In genomic region chr15:69298697-69299441, GRCh38 we compare ENCODE assay signal across 8 cellular contexts. TPM values are rescaled to one million over a fixed set of nuclear protein-coding genes. Genes with fewer than 3 reads are reported as not detected.
A peak's percentile ranks its signal among the peaks of the same experiment; 100 is the strongest.
DNase-seq lines count a peak whose midpoint lies in the region; ATAC-seq and TF ChIP-seq lines count a peak whose summit lies in the region.

TSS of gene PAQR5 (plus strand) at chr15:69298912. CDS start at chr15:69360081, 61,169 bp downstream.

- H2AK9ac ChIP-seq in IMR-90 (replicated peaks; ENCODE audit: low read depth, low read length, poor library complexity): peak within 1 kb of the TSS; percentile 79

- H3K9ac ChIP-seq in IMR-90 (ENCODE audit: low read depth, low read length): no peak within 1 kb of the TSS

- no peak within 1 kb of the TSS for H2BK20ac ChIP-seq in IMR-90 (ENCODE audit: low read depth, low read length)

- no peak within 1 kb of the TSS for H2BK5ac ChIP-seq in IMR-90 (ENCODE audit: low read depth, low read length, poor library complexity, severe bottlenecking)

- H2BK15ac ChIP-seq in IMR-90 (ENCODE audit: low read depth, low read length): no peak within 1 kb of the TSS

- 0 out of 2 replicates have a peak within 1 kb of the TSS, but pooled peaks have one; percentile 9 for H3K4ac ChIP-seq in IMR-90 (ENCODE audit: low read depth, low read length)

- TF ChIP-seq CTCF in CD8-positive, alpha-beta T cell (IDR thresholded peaks at IDR 0.05): no peak
- no peak for TF ChIP-seq CTCF in IMR-90 (conservative IDR thresholded peaks at IDR 0.05; ENCODE audit: low read depth, low read length)
- TF ChIP-seq CTCF in heart right ventricle (IDR thresholded peaks at IDR 0.05): no peak
- TF ChIP-seq CTCF in psoas muscle (IDR thresholded peaks at IDR 0.05): no peak

- WGBS in IMR-90 (ENCODE audit: extremely low coverage in 2 of 2, insufficient read length in 1 of 2), 2 experiments: 1% methylated on average over 18 of the region's 74 CpGs; no CpG with 5 or more reads in 1 of the 2 experiments
- WGBS in heart right ventricle, 2 donors: 1% methylated on average over 62 to 74 of the region's 74 CpGs
- WGBS in psoas muscle, 3 donors: 1 to 2% (median 1%) methylated on average over 34 to 74 of the region's 74 CpGs

- H3K9me1 ChIP-seq in IMR-90 (ENCODE audit: insufficient read depth, low read length): peaks cover 5% of the 10 kb centered on the region

- peaks cover 48% of the 10 kb centered on the region for H3K27me3 Mint-ChIP-seq in CD8-positive, alpha-beta T cell (ENCODE audit: low read depth)
- H3K27me3 Mint-ChIP-seq in activated T-cell treated with anti-CD3 and anti-CD28 coated beads, Interleukin-2, amount 50 U/mL, for 4 hours (ENCODE audit: low read depth): peaks cover 64% of the 10 kb centered on the region

- no peak within 1 kb of the TSS; the same call in 1 of the 2 replicates for H3K18ac ChIP-seq in IMR-90 (ENCODE audit: low read depth, low read length)

- no TSS peak for BruUV-seq in IMR-90 (replicated peaks; lab: Mats Ljungman, UMichigan)

- no peaks in the 10 kb centered on the region for H3K36me3 Mint-ChIP-seq in CD8-positive, alpha-beta T cell
- no peaks in the 10 kb centered on the region for H3K36me3 Mint-ChIP-seq in activated T-cell treated with anti-CD3 and anti-CD28 coated beads, Interleukin-2, amount 50 U/mL, for 4 hours (ENCODE audit: insufficient read depth)

- no peak within 1 kb of the TSS for H3K56ac ChIP-seq in IMR-90 (ENCODE audit: extremely low read depth, insufficient read depth, low read length)

- H4K5ac ChIP-seq in IMR-90 (ENCODE audit: low read depth, low read length): no peak within 1 kb of the TSS

- no peaks in the 10 kb centered on the region for H4K20me1 ChIP-seq in IMR-90 (ENCODE audit: insufficient read depth, low read length)

- no peak within 1 kb of the TSS for H3K14ac ChIP-seq in IMR-90 (replicated peaks; ENCODE audit: low read depth, low read length)

- no peak within 1 kb of the TSS for H2AK5ac ChIP-seq in IMR-90 (ENCODE audit: low read depth, low read length)

- intact Hi-C loops in CD8-positive, alpha-beta T cell (cut with DNase I, micrococcal nuclease): no loop called here
- intact Hi-C loops in IMR-90 (cut with micrococcal nuclease) (no loop called here), heart right ventricle (cut with DNase I) (no loop called here), psoas muscle (cut with DNase I) (no loop called here)

- H3K79me1 ChIP-seq in IMR-90 (ENCODE audit: low read depth in 1 of 2, low read length in 2 of 2): no peaks in the 10 kb centered on the region

- TF ChIP-seq POLR2A in IMR-90 (IDR thresholded peaks at IDR 0.05; ENCODE audit: low read depth, low read length): no peak

- peaks cover 7% of the 10 kb centered on the region for H3K4me1 Mint-ChIP-seq in CD8-positive, alpha-beta T cell (ENCODE audit: low read depth)
- peaks cover 2% of the 10 kb centered on the region for H3K4me1 Mint-ChIP-seq in activated T-cell treated with anti-CD3 and anti-CD28 coated beads, Interleukin-2, amount 50 U/mL, for 4 hours (ENCODE audit: low read depth)

- H3K36me3 ChIP-seq in CD8-positive, alpha-beta T cell (ENCODE audit: insufficient read depth, low read length): no peaks in the 10 kb centered on the region
- H3K36me3 ChIP-seq in IMR-90 (ENCODE audit: control insufficient read depth, insufficient read depth, low read length) (no peaks in the 10 kb centered on the region), heart right ventricle (no peaks in the 10 kb centered on the region), psoas muscle (ENCODE audit: insufficient read depth in 1 of 2, low read depth in 1 of 2) (no peaks in the 10 kb centered on the region)

- no peak within 1 kb of the TSS for H3K23ac ChIP-seq in IMR-90 (ENCODE audit: low read depth, low read length)

- in situ Hi-C loops in IMR-90 (cut with MboI; ENCODE audit: low sequenced_read_pairs): no loop called here

- POLR2A ChIA-PET in CD8-positive, alpha-beta T cell (lab: Charles Lee): interaction anchor here (0.9 kb wide), 1 partner anchor 10 kb away, joined by 3 read pairs; no protein-coding TSS in a partner anchor
- POLR2A ChIA-PET in IMR-90 (lab: Charles Lee; ENCODE audit: unreplicated experiment): no interaction called here

- CTCF ChIA-PET in CD8-positive, alpha-beta T cell (lab: Charles Lee): no interaction called here
- CTCF ChIA-PET in IMR-90 (lab: Yijun Ruan, JAX): no interaction called here

- no peak within 1 kb of the TSS for H3K27ac ChIP-seq in CD8-positive, alpha-beta T cell (ENCODE audit: low read depth, low read length)
- H3K27ac ChIP-seq in IMR-90 (ENCODE audit: insufficient read depth, low read length): no peak within 1 kb of the TSS
- H3K27ac ChIP-seq in heart right ventricle: peak within 1 kb of the TSS in 2 of 10 donors; percentile 24 to 39
- H3K27ac ChIP-seq in psoas muscle: no peak within 1 kb of the TSS

- H2BK120ac ChIP-seq in IMR-90 (ENCODE audit: low read depth, low read length): peak within 1 kb of the TSS; percentile 71; the same call in 1 of the 2 replicates

- no peaks in the 10 kb centered on the region for H3K9me3 ChIP-seq in CD8-positive, alpha-beta T cell (ENCODE audit: low read length)
- H3K9me3 ChIP-seq in IMR-90 (ENCODE audit: control insufficient read depth, insufficient read depth, low read length) (peaks cover 7% of the 10 kb centered on the region), heart right ventricle (no peaks in the 10 kb centered on the region), psoas muscle (no peaks in the 10 kb centered on the region)

- H4K8ac ChIP-seq in IMR-90 (ENCODE audit: low read depth in 2 of 2, low read length in 2 of 2): peak within 1 kb of the TSS; percentile 47 to 71; a peak in 2 of 4 replicates

- dilution Hi-C loops in IMR-90 (cut with HindIII; ENCODE audit: low sequenced_read_pairs, unreplicated experiment): no loop called here

- no peak for DNase-seq in CD8-positive, alpha-beta T cell
- no peak for DNase-seq in IMR-90
- no peak for DNase-seq in activated T-cell treated with anti-CD3 and anti-CD28 coated beads, Interleukin-2, amount 50 U/mL, for 4 hours
- DNase-seq in heart right ventricle: peak; percentile 19 to 40
- DNase-seq in psoas muscle: peak; percentile 31 to 59

- no peaks in the 10 kb centered on the region for H3K9me3 Mint-ChIP-seq in CD8-positive, alpha-beta T cell
- H3K9me3 Mint-ChIP-seq in activated T-cell treated with anti-CD3 and anti-CD28 coated beads, Interleukin-2, amount 50 U/mL, for 4 hours: no peaks in the 10 kb centered on the region

- no peak within 1 kb of the TSS for H3K27ac Mint-ChIP-seq in CD8-positive, alpha-beta T cell

- H3K4me3 Mint-ChIP-seq in CD8-positive, alpha-beta T cell: peak within 1 kb of the TSS; percentile 58
- peak within 1 kb of the TSS; percentile 59 for H3K4me3 Mint-ChIP-seq in activated T-cell treated with anti-CD3 and anti-CD28 coated beads, Interleukin-2, amount 50 U/mL, for 4 hours

- no peak within 1 kb of the TSS; the same call in none of the 2 replicates for H4K91ac ChIP-seq in IMR-90 (ENCODE audit: insufficient read depth, low read depth, low read length)

- H3K27me3 ChIP-seq in CD8-positive, alpha-beta T cell (ENCODE audit: insufficient read depth, low read length): peaks cover 11% of the 10 kb centered on the region
- peaks cover 20% of the 10 kb centered on the region for H3K27me3 ChIP-seq in IMR-90 (ENCODE audit: control insufficient read depth, insufficient read depth, low read length)
- peaks cover 0 to 41% (median 26%) of the 10 kb centered on the region in 7 donors for H3K27me3 ChIP-seq in heart right ventricle
- H3K27me3 ChIP-seq in psoas muscle (ENCODE audit: insufficient read depth in 3 of 3, low read length in 2 of 3): peaks cover 0 to 44% (median 11%) of the 10 kb centered on the region in 3 donors

- H3K4me2 ChIP-seq in IMR-90 (ENCODE audit: low read depth, low read length): peak within 1 kb of the TSS; percentile 80

- ATAC-seq in CD8-positive, alpha-beta T cell: no peak
- ATAC-seq in IMR-90 (ENCODE audit: low read depth) (peak; percentile 94), heart right ventricle (peak; percentile 73 to 88 (median 82)), psoas muscle (peak; percentile 47 to 73 (median 58)), GM21723 (IDR thresholded peaks at IDR 0.05; ENCODE audit: unreplicated experiment) (no peak), HG02884 (IDR thresholded peaks at IDR 0.05; ENCODE audit: unreplicated experiment) (no peak), GM18873 (IDR thresholded peaks at IDR 0.05; ENCODE audit: low FRiP score, unreplicated experiment) (no peak)
- peak; percentile 71 to 75 for ATAC-seq in activated T-cell treated with anti-CD3 and anti-CD28 coated beads, Interleukin-2, amount 50 U/mL, for 4 hours

- H3K4me1 ChIP-seq in CD8-positive, alpha-beta T cell (ENCODE audit: insufficient read depth, low read length): no peaks in the 10 kb centered on the region
- H3K4me1 ChIP-seq in IMR-90 (ENCODE audit: control insufficient read depth, insufficient read depth, low read length): peaks cover 7% of the 10 kb centered on the region
- peaks cover 0 to 22% (median 11%) of the 10 kb centered on the region in 9 donors for H3K4me1 ChIP-seq in heart right ventricle
- peaks cover 7% of the 10 kb centered on the region for H3K4me1 ChIP-seq in psoas muscle

- no peak within 1 kb of the TSS for H3K4me3 ChIP-seq in CD8-positive, alpha-beta T cell (ENCODE audit: low read depth, low read length)
- H3K4me3 ChIP-seq in IMR-90 (ENCODE audit: insufficient read depth, low read depth, low read length): peak within 1 kb of the TSS; percentile 54
- peak within 1 kb of the TSS; percentile 21 to 72 (median 60) for H3K4me3 ChIP-seq in heart right ventricle
- H3K4me3 ChIP-seq in psoas muscle: peak within 1 kb of the TSS; percentile 72

- no peak for TF ChIP-seq RAD21 in IMR-90 (IDR thresholded peaks at IDR 0.05; ENCODE audit: low read length)

- peak within 1 kb of the TSS; percentile 90 for H2AFZ ChIP-seq in IMR-90 (replicated peaks; ENCODE audit: low read length, poor library complexity)

TF ChIP-seq in IMR-90, 13 proteins besides CTCF, POLR2A, EP300 and RAD21 (continues in another document):
- TF ChIP-seq RCOR1 (IDR thresholded peaks at IDR 0.05; ENCODE audit: insufficient replicate concordance, low read length) (no peak), SMC3 (IDR thresholded peaks at IDR 0.05; ENCODE audit: low read depth, low read length) (no peak), NFE2L2 (IDR thresholded peaks at IDR 0.05; ENCODE audit: low read depth, low read length) (no peak), MAZ (IDR thresholded peaks at IDR 0.05; ENCODE audit: borderline replicate concordance, low read depth, low read length) (peak; percentile 21; the same call in 1 of the 2 replicates)

RNA-seq across cellular contexts. Expression of gene PAQR5, which starts in this region (rescaled TPM):
- total RNA-seq in CD8-positive, alpha-beta T cell: not detected
- 2.7 and 3.3 TPM in 2 replicates for total RNA-seq in IMR-90 (2012; rRNA removed)
- 2.3 and 3.1 TPM in 2 replicates for polyA plus RNA-seq in IMR-90 (2012; rRNA removed)
- 1.7 and 3.2 TPM in 2 replicates for polyA plus RNA-seq in IMR-90 (2012; cell fraction: cytosol; rRNA removed)
- polyA plus RNA-seq in IMR-90 (2012; cell fraction: nucleus; rRNA removed; ENCODE audit: low replicate concordance): 0.87 and 1.6 TPM in 2 replicates
- under 1 TPM in 2 of 3 donors, not detected in 1; 0.05 to 0.14 TPM for total RNA-seq in activated T-cell treated with anti-CD3 and anti-CD28 coated beads, Interleukin-2, amount 50 U/mL, for 4 hours
- under 1 TPM; 0.32 to 0.97 (median 0.60) TPM for total RNA-seq in heart right ventricle
- polyA plus RNA-seq in heart right ventricle: 1 to 10 TPM in 1 of 2 donors, under 1 TPM in 1; 0.52 to 1.0 TPM
- total RNA-seq in psoas muscle: under 1 TPM in 3 of 4 donors, not detected in 1; 0.08 to 0.39 (median 0.22) TPM
- polyA plus RNA-seq in psoas muscle: under 1 TPM; 0.09 to 0.21 (median 0.14) TPM

Comparison
In these comparisons a context has a peak if more than half of its experiments do, and no peak if none do; other contexts are left out.
1. Peak in ATAC-seq in activated T-cell treated with anti-CD3 and anti-CD28 coated beads, Interleukin-2, amount 50 U/mL, for 4 hours; RNA of the gene not detected or under 1 TPM.
2. Peak in DNase-seq, ATAC-seq and H3K4me3 ChIP-seq in psoas muscle; RNA of the gene not detected or under 1 TPM.
3. ATAC-seq: peak in IMR-90 (single experiment) and heart right ventricle (8 of 8); none in CD8-positive, alpha-beta T cell (single experiment), GM21723 (single experiment), HG02884 (single experiment) and GM18873 (single experiment).
4. DNase-seq: peak in heart right ventricle (2 of 2); none in CD8-positive, alpha-beta T cell (0 of 7), IMR-90 (single experiment) and activated T-cell treated with anti-CD3 and anti-CD28 coated beads, Interleukin-2, amount 50 U/mL, for 4 hours (single experiment).